ENCODE assay signal across 13 cellular contexts in the genomic region with DNA sequence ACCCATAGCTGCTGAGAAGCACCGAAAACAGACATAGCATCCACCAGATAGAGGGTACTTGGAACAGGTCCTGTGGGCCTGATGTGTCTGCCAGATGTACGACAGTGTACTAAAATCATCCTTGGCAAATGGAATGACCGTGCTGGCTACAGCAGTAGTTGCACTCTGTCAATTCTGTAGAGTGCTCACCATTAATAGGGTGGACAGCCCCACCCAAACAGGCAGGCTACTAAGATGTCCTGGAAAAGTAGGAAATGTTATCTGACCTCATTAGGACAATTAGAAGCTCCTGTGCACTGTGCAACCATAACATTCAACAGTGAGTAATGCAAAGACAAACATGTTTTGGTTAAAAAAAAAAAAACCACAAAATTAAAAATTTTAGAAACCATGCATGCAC.
A peak's percentile ranks its signal among the peaks of the same experiment; 100 is the strongest.
DNase-seq lines count a peak whose midpoint lies in the region; ATAC-seq and TF ChIP-seq lines count a peak whose summit lies in the region.
"Had no signal": no experiment of that assay in that cellular context is flagged by ENCODE, and none has a peak within 500 bp of the region (broad histone marks: within the 10 kb centered on the region; RNA-seq: fewer than 3 reads in every experiment).

No MANE protein-coding gene starts in this region.

- H3K36me3 Mint-ChIP-seq in activated naive CD4-positive, alpha-beta T cell treated with anti-CD3 and anti-CD28 coated beads for 36 hours (ENCODE audit: low read depth): no peaks in the 10 kb centered on the region
- H3K36me3 Mint-ChIP-seq in activated naive CD4-positive, alpha-beta T cell treated with anti-CD3 and anti-CD28 coated beads, Interleukin-2, amount 10 ng/mL, durations not matched to agents 7 days and 5 days: no peaks in the 10 kb centered on the region

- H3K27ac Mint-ChIP-seq in activated naive CD4-positive, alpha-beta T cell treated with anti-CD3 and anti-CD28 coated beads for 36 hours: peak overlapping the region; percentile 75
- no peak overlapping the region for H3K27ac Mint-ChIP-seq in activated naive CD4-positive, alpha-beta T cell treated with anti-CD3 and anti-CD28 coated beads, Interleukin-2, amount 10 ng/mL, durations not matched to agents 7 days and 5 days

- H3K27me3 Mint-ChIP-seq in activated naive CD4-positive, alpha-beta T cell treated with anti-CD3 and anti-CD28 coated beads for 36 hours (ENCODE audit: low read depth): peaks cover 2% of the 10 kb centered on the region
- peaks cover 4% of the 10 kb centered on the region for H3K27me3 Mint-ChIP-seq in activated naive CD4-positive, alpha-beta T cell treated with anti-CD3 and anti-CD28 coated beads, Interleukin-2, amount 10 ng/mL, durations not matched to agents 7 days and 5 days

- TF ChIP-seq EP300 in transverse colon (IDR thresholded peaks at IDR 0.05; ENCODE audit: low read depth): no peak

- H3K27me3 ChIP-seq in SJSA1 (replicated peaks) (no peaks in the 10 kb centered on the region), transverse colon (no peaks in the 10 kb centered on the region)

- H3K27ac ChIP-seq in SJSA1 (peak overlapping the region; percentile 95), transverse colon (peak overlapping the region in 3 of 4 donors; percentile 14 to 42 (median 37))

- H3K36me3 ChIP-seq in SJSA1 (peaks cover 3% of the 10 kb centered on the region; the same call in 1 of the 2 replicates), transverse colon (no peaks in the 10 kb centered on the region)

- H3K9me3 Mint-ChIP-seq in activated naive CD4-positive, alpha-beta T cell treated with anti-CD3 and anti-CD28 coated beads for 36 hours: no peaks in the 10 kb centered on the region
- H3K9me3 Mint-ChIP-seq in activated naive CD4-positive, alpha-beta T cell treated with anti-CD3 and anti-CD28 coated beads, Interleukin-2, amount 10 ng/mL, durations not matched to agents 7 days and 5 days: no peaks in the 10 kb centered on the region

- intact Hi-C loops in activated naive CD4-positive, alpha-beta T cell treated with anti-CD3 and anti-CD28 coated beads for 36 hours (cut with micrococcal nuclease): loop anchor here (5.0 kb wide), 1 partner anchor 183 kb away; no protein-coding TSS in a partner anchor
- intact Hi-C loops in transverse colon (cut with DNase I; ENCODE audit: low total_unique reads): no loop called here

- CTCF ChIA-PET in activated naive CD4-positive, alpha-beta T cell treated with anti-CD3 and anti-CD28 coated beads for 36 hours (lab: Charles Lee): interaction anchor here (1.1 kb wide), 1 partner anchor 113 kb away, joined by 4 read pairs; no protein-coding TSS in a partner anchor
- CTCF ChIA-PET in activated naive CD4-positive, alpha-beta T cell treated with anti-CD3 and anti-CD28 coated beads, Interleukin-2, amount 10 ng/mL, durations not matched to agents 7 days and 5 days (lab: Charles Lee): interaction anchor here (1.0 kb wide), 1 partner anchor 58 kb away, joined by 3 read pairs; no protein-coding TSS in a partner anchor

- in situ Hi-C loops in transverse colon (cut with MboI; ENCODE audit: low pct_ligation_motif_present in 1 of 4, low pct_unique_long_range_greater_than_20kb in 1 of 4, low sequenced_read_pairs in 3 of 4): no loop called here

- peaks cover 45% of the 10 kb centered on the region for H3K4me1 Mint-ChIP-seq in activated naive CD4-positive, alpha-beta T cell treated with anti-CD3 and anti-CD28 coated beads for 36 hours (ENCODE audit: low read depth)
- H3K4me1 Mint-ChIP-seq in activated naive CD4-positive, alpha-beta T cell treated with anti-CD3 and anti-CD28 coated beads, Interleukin-2, amount 10 ng/mL, durations not matched to agents 7 days and 5 days: peaks cover 28% of the 10 kb centered on the region

- 64 to 68% methylated on average over 3 of the region's 3 CpGs for WGBS in transverse colon (ENCODE audit: low coverage in 1 of 2), 2 donors

- H3K9me3 ChIP-seq in SJSA1 (replicated peaks) (no peaks in the 10 kb centered on the region), transverse colon (no peaks in the 10 kb centered on the region)

- H3K4me3 Mint-ChIP-seq in activated naive CD4-positive, alpha-beta T cell treated with anti-CD3 and anti-CD28 coated beads for 36 hours: no peak overlapping the region
- no peak overlapping the region for H3K4me3 Mint-ChIP-seq in activated naive CD4-positive, alpha-beta T cell treated with anti-CD3 and anti-CD28 coated beads, Interleukin-2, amount 10 ng/mL, durations not matched to agents 7 days and 5 days

- TF ChIP-seq CTCF in fibroblast of villous mesenchyme (IDR thresholded peaks at IDR 0.05; ENCODE audit: insufficient read depth, low read depth, low read length): no peak
- TF ChIP-seq CTCF in transverse colon (IDR thresholded peaks at IDR 0.05): no peak

- H3K4me3 ChIP-seq in SJSA1 (no peak overlapping the region), fibroblast of villous mesenchyme (ENCODE audit: low read depth, low read length) (no peak overlapping the region), transverse colon (no peak overlapping the region)

- DNase-seq in activated naive CD4-positive, alpha-beta T cell treated with anti-CD3 and anti-CD28 coated beads for 36 hours: no peak
- no peak for DNase-seq in activated naive CD4-positive, alpha-beta T cell treated with anti-CD3 and anti-CD28 coated beads, Interleukin-2, amount 10 ng/mL, durations not matched to agents 7 days and 5 days
- DNase-seq in SJSA1 (ENCODE audit: low read depth in 1 of 2, low spot score in 2 of 2): no peak
- DNase-seq in fibroblast of villous mesenchyme (ENCODE audit: low read depth): peak; percentile 49
- DNase-seq in transverse colon: no peak
- DNase-seq: activated CD8-positive, alpha-beta memory T cell treated with anti-CD3 and anti-CD28 coated beads, Interleukin-2, amount 50 U/mL, for 48 hours; cerebellar nuclear complex; NK-92 treated with Interleukin-12 subunit alpha and Interleukin-12 subunit beta, amount 100 ng/mL, for 24 hours; posterior cingulate gyrus; T-helper 9 cell had no signal

- no peak for TF ChIP-seq POLR2A in transverse colon (IDR thresholded peaks at IDR 0.05)

- peaks cover 58% of the 10 kb centered on the region for H3K4me1 ChIP-seq in SJSA1 (replicated peaks)
- peaks cover 11 to 46% (median 16%) of the 10 kb centered on the region in 4 donors for H3K4me1 ChIP-seq in transverse colon

- no peak for ATAC-seq in HG03439 (IDR thresholded peaks at IDR 0.05; ENCODE audit: unreplicated experiment)
- no peak for ATAC-seq in HG03135 (IDR thresholded peaks at IDR 0.05; ENCODE audit: unreplicated experiment)
- ATAC-seq in HG03175 (IDR thresholded peaks at IDR 0.05; ENCODE audit: unreplicated experiment): no peak
